ENCODE assay signal across 1 cellular context in genomic region chr3:9914011-9914410, GRCh38.
TF ChIP-seq lines count a peak whose summit lies in the region.

No MANE protein-coding gene starts in this region.

TF ChIP-seq in GM23338, 12 proteins besides CTCF, POLR2A, EP300 and RAD21:
- TF ChIP-seq JUNB (IDR thresholded peaks at IDR 0.05; ENCODE audit: unreplicated experiment) (no peak), NANOG (IDR thresholded peaks at IDR 0.05; ENCODE audit: borderline replicate concordance) (no peak), EZH2phosphoT487 (IDR thresholded peaks at IDR 0.05; ENCODE audit: unreplicated experiment) (no peak), ETS1 (IDR thresholded peaks at IDR 0.05) (no peak), POLR2AphosphoS5 (IDR thresholded peaks at IDR 0.05; ENCODE audit: low read depth) (no peak), CREB1 (CRISPR knock-in tag; IDR thresholded peaks at IDR 0.05; ENCODE audit: low read depth) (no peak), STAT1 (IDR thresholded peaks at IDR 0.05; ENCODE audit: unreplicated experiment) (no peak), EZH2 (IDR thresholded peaks at IDR 0.05; ENCODE audit: low read depth, unreplicated experiment) (no peak), ZNF462 (CRISPR knock-in tag; IDR thresholded peaks at IDR 0.05) (no peak)
